In genomic region chr5:56464935-56465756, GRCh38 we compare ENCODE assay signal across 1 cellular context.
TF ChIP-seq lines count a peak whose summit lies in the region.

No MANE protein-coding gene starts in this region.

TF ChIP-seq in HepG2, 621 proteins besides CTCF, POLR2A, EP300 and RAD21 (continued from another document and continues in another):
- TF ChIP-seq GLI4 (CRISPR knock-in tag; IDR thresholded peaks at IDR 0.05; ENCODE audit: borderline replicate concordance) (no peak), HNF1A (IDR thresholded peaks at IDR 0.05; ENCODE audit: low read depth) (0 out of 2 replicates have a peak, but pooled peaks have one; percentile 45), HNF1A (CRISPR knock-in tag; IDR thresholded peaks at IDR 0.05; ENCODE audit: borderline replicate concordance) (peak; percentile 56; the same call in 1 of the 2 replicates), ISX (CRISPR knock-in tag; conservative IDR thresholded peaks at IDR 0.05) (no peak), SMARCC2 (IDR thresholded peaks at IDR 0.05) (no peak), TFDP2 (CRISPR knock-in tag; IDR thresholded peaks at IDR 0.05) (no peak), ZNF709 (CRISPR knock-in tag; IDR thresholded peaks at IDR 0.05) (no peak), ZNF180 (CRISPR knock-in tag; IDR thresholded peaks at IDR 0.05; ENCODE audit: borderline replicate concordance, low read depth) (no peak), ZNF788 (CRISPR knock-in tag; IDR thresholded peaks at IDR 0.05; ENCODE audit: borderline replicate concordance) (no peak), ZNF816 (CRISPR knock-in tag; IDR thresholded peaks at IDR 0.05; ENCODE audit: borderline replicate concordance) (peak; percentile 27; the same call in 1 of the 2 replicates), MBD4 (IDR thresholded peaks at IDR 0.05; ENCODE audit: borderline replicate concordance, low read length) (no peak), GATA4 (IDR thresholded peaks at IDR 0.05; ENCODE audit: borderline replicate concordance, low read depth) (no peak), REXO4 (CRISPR knock-in tag; IDR thresholded peaks at IDR 0.05; ENCODE audit: borderline replicate concordance) (no peak), TBX2 (CRISPR knock-in tag; IDR thresholded peaks at IDR 0.05; ENCODE audit: borderline replicate concordance) (peak; percentile 42; the same call in 1 of the 2 replicates), ZSCAN30 (CRISPR knock-in tag; IDR thresholded peaks at IDR 0.05) (no peak), TFAP4 (IDR thresholded peaks at IDR 0.05; ENCODE audit: borderline replicate concordance, low read depth) (no peak), ZNF281 (CRISPR knock-in tag; IDR thresholded peaks at IDR 0.05; ENCODE audit: borderline replicate concordance) (no peak), MTF1 (CRISPR knock-in tag; IDR thresholded peaks at IDR 0.05) (no peak), KLF12 (CRISPR knock-in tag; IDR thresholded peaks at IDR 0.05; ENCODE audit: borderline replicate concordance) (no peak), KLF13 (CRISPR knock-in tag; IDR thresholded peaks at IDR 0.05) (no peak), HBP1 (CRISPR knock-in tag; IDR thresholded peaks at IDR 0.05; ENCODE audit: low read depth) (no peak), ZNF766 (CRISPR knock-in tag; IDR thresholded peaks at IDR 0.05; ENCODE audit: borderline replicate concordance) (no peak), YEATS4 (CRISPR knock-in tag; IDR thresholded peaks at IDR 0.05; ENCODE audit: borderline replicate concordance) (no peak), ATAD3A (CRISPR knock-in tag; IDR thresholded peaks at IDR 0.05) (no peak), PAX8 (CRISPR knock-in tag; IDR thresholded peaks at IDR 0.05; ENCODE audit: borderline replicate concordance) (no peak), ZNF773 (CRISPR knock-in tag; IDR thresholded peaks at IDR 0.05; ENCODE audit: borderline replicate concordance) (no peak), THAP8 (CRISPR knock-in tag; IDR thresholded peaks at IDR 0.05; ENCODE audit: borderline replicate concordance) (no peak), ZMAT5 (CRISPR knock-in tag; IDR thresholded peaks at IDR 0.05; ENCODE audit: borderline replicate concordance, low read depth) (no peak), ZNF746 (CRISPR knock-in tag; IDR thresholded peaks at IDR 0.05) (no peak), TFE3 (CRISPR knock-in tag; IDR thresholded peaks at IDR 0.05) (peak; percentile 53; the same call in 1 of the 2 replicates), ZNF724P (CRISPR knock-in tag; IDR thresholded peaks at IDR 0.05; ENCODE audit: borderline replicate concordance) (peak; percentile 40; the same call in 1 of the 2 replicates), SIX1 (CRISPR knock-in tag; IDR thresholded peaks at IDR 0.05; ENCODE audit: borderline replicate concordance) (peak; percentile 80; the same call in 1 of the 2 replicates), ZNF552 (CRISPR knock-in tag; IDR thresholded peaks at IDR 0.05; ENCODE audit: borderline replicate concordance) (no peak), NR2C2 (CRISPR knock-in tag; IDR thresholded peaks at IDR 0.05; ENCODE audit: borderline replicate concordance) (peak; percentile 56; the same call in 1 of the 2 replicates), MXI1 (IDR thresholded peaks at IDR 0.05; ENCODE audit: borderline replicate concordance, low read depth, low read length) (peak; percentile 32; the same call in 1 of the 3 replicates), RBM39 (IDR thresholded peaks at IDR 0.05; ENCODE audit: low read depth, low read length, poor library complexity, severe bottlenecking) (no peak), POGK (CRISPR knock-in tag; conservative IDR thresholded peaks at IDR 0.05) (no peak), AGO1 (IDR thresholded peaks at IDR 0.05; ENCODE audit: low read depth, low read length, poor library complexity, severe bottlenecking) (no peak), FOXA1 (IDR thresholded peaks at IDR 0.05) (no peak), FOXA1 (CRISPR knock-in tag; IDR thresholded peaks at IDR 0.05) (peak; percentile 88), HNF4G (IDR thresholded peaks at IDR 0.05; ENCODE audit: borderline replicate concordance, low read depth, low read length) (peak; percentile 54; the same call in 1 of the 2 replicates), HNF4G (CRISPR knock-in tag; IDR thresholded peaks at IDR 0.05; ENCODE audit: borderline replicate concordance, low read depth) (peak; percentile 87; the same call in 1 of the 2 replicates), ZSCAN29 (CRISPR knock-in tag; conservative IDR thresholded peaks at IDR 0.05) (0 out of 2 replicates have a peak, but pooled peaks have one; percentile 52), NCOA2 (CRISPR knock-in tag; IDR thresholded peaks at IDR 0.05) (peak; percentile 64), NFRKB (IDR thresholded peaks at IDR 0.05) (no peak), SOX5 (CRISPR knock-in tag; IDR thresholded peaks at IDR 0.05; ENCODE audit: borderline replicate concordance) (peak; percentile 76), AHR (CRISPR knock-in tag; IDR thresholded peaks at IDR 0.05) (no peak; the same call in 1 of the 2 replicates), MATR3 (CRISPR knock-in tag; IDR thresholded peaks at IDR 0.05) (no peak), ZSCAN22 (CRISPR knock-in tag; IDR thresholded peaks at IDR 0.05) (no peak), ZNF737 (CRISPR knock-in tag; IDR thresholded peaks at IDR 0.05; ENCODE audit: borderline replicate concordance) (no peak), PBX3 (CRISPR knock-in tag; IDR thresholded peaks at IDR 0.05; ENCODE audit: borderline replicate concordance) (no peak), DMAP1 (CRISPR knock-in tag; IDR thresholded peaks at IDR 0.05) (peak; percentile 41; the same call in 1 of the 2 replicates), FLYWCH1 (CRISPR knock-in tag; IDR thresholded peaks at IDR 0.05) (no peak), HDAC1 (CRISPR knock-in tag; IDR thresholded peaks at IDR 0.05) (peak; percentile 85)
